13 cellular contexts compared by ENCODE assay signal in the genomic region with DNA sequence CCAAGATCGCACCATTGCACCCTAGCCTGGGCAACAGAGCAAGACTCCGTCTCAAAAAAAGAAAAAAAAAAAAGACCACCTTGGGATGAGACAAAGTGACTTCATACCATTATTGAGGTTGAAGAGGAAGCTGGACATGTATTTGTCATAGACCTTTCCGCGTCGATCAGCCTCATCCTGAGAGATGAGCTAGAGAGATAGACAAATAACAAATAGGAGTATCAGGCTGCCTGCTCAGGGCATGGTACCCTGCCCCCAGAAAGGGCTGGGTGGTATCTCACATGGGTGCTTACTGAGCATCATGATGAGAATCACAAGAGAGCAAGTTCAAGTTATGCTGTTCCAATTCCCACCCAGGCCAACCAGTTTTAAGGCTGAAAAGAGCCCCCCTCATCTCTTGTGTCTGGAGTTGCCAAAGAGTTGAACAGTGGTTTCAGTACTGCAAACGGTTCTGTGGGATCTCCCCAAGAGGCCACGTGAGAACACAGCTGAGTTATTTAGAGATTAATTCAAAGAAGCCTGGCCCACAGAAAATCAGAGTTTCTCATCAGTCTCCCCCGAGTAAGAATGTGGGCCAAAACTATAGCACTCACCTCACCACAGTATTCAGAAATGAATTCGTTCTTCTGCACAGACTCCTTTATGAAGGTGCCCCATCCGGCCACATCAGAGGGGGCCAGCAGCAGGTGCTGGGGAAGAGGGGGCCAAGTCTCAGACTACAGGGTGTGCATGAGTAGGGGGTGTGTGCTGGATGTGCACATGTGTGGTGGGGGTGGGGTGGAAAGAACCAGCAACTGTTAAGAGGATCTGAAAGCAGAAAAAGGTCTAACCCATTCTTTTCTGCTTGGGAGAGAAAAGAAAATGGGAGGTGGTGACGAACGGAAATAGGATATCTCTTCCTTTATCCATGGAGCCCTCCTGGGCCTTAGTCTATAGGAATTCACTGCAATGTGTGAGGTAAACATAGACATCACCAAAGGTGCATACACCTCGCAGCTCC. TPM values are rescaled to one million over a fixed set of nuclear protein-coding genes. Genes with fewer than 3 reads are reported as not detected.
A peak's percentile ranks its signal among the peaks of the same experiment; 100 is the strongest.
DNase-seq lines count a peak whose midpoint lies in the region; ATAC-seq and TF ChIP-seq lines count a peak whose summit lies in the region.
"Had no signal": no experiment of that assay in that cellular context is flagged by ENCODE, and none has a peak within 500 bp of the region (broad histone marks: within the 10 kb centered on the region; RNA-seq: fewer than 3 reads in every experiment).

No MANE protein-coding gene starts in this region.

- no peak for TF ChIP-seq CTCF in type B pancreatic cell (conservative IDR thresholded peaks at IDR 0.05)

- H3K4me1 ChIP-seq in CD8-positive, alpha-beta memory T cell (ENCODE audit: insufficient read depth, low read length), result peaks cover 24% of the 10 kb centered on the region

- H3K36me3 Mint-ChIP-seq in activated naive CD4-positive, alpha-beta T cell treated with anti-CD3 and anti-CD28 coated beads, Interleukin-2, amount 50 U/mL, for 72 hours, result peaks cover 34 to 35% of the 10 kb centered on the region in 2 donors
- peaks cover 57% of the 10 kb centered on the region for H3K36me3 Mint-ChIP-seq in activated naive CD4-positive, alpha-beta T cell treated with anti-CD3 and anti-CD28 coated beads, Interleukin-2, amount 10 ng/mL, durations not matched to agents 7 days and 5 days
- H3K36me3 Mint-ChIP-seq in stimulated activated memory B cell treated with anti-CD40 and anti-IgM and Interleukin-4, amounts not matched to agents 10 μg/mL and 1 μg/mL and 100 μg/mL, for 72 hours, result peaks cover 74% of the 10 kb centered on the region
- H3K36me3 Mint-ChIP-seq in CD8-positive, alpha-beta memory T cell, result peaks cover 31 to 95% (median 46%) of the 10 kb centered on the region in 3 donors
- peaks cover 18% of the 10 kb centered on the region for H3K36me3 Mint-ChIP-seq in type B pancreatic cell

- no peaks in the 10 kb centered on the region for H3K27me3 ChIP-seq in CD8-positive, alpha-beta memory T cell (ENCODE audit: insufficient read depth, low read length, poor library complexity, severe bottlenecking)

- CTCF ChIA-PET in activated naive CD4-positive, alpha-beta T cell treated with anti-CD3 and anti-CD28 coated beads, Interleukin-2, amount 10 ng/mL, durations not matched to agents 7 days and 5 days (lab: Charles Lee), result interaction anchor here (1.0 kb wide), 1 partner anchor 13 kb away, joined by 3 read pairs; no protein-coding TSS in a partner anchor
- CTCF ChIA-PET in CD8-positive, alpha-beta memory T cell (lab: Charles Lee), result interaction anchor here (0.6 kb wide), 1 partner anchor 58 kb away, joined by 3 read pairs; no protein-coding TSS in a partner anchor

- H3K9me3 Mint-ChIP-seq in activated naive CD4-positive, alpha-beta T cell treated with anti-CD3 and anti-CD28 coated beads, Interleukin-2, amount 50 U/mL, for 72 hours, result no peaks in the 10 kb centered on the region
- no peaks in the 10 kb centered on the region for H3K9me3 Mint-ChIP-seq in activated naive CD4-positive, alpha-beta T cell treated with anti-CD3 and anti-CD28 coated beads, Interleukin-2, amount 10 ng/mL, durations not matched to agents 7 days and 5 days
- no peaks in the 10 kb centered on the region for H3K9me3 Mint-ChIP-seq in stimulated activated memory B cell treated with anti-CD40 and anti-IgM and Interleukin-4, amounts not matched to agents 10 μg/mL and 1 μg/mL and 100 μg/mL, for 72 hours
- no peaks in the 10 kb centered on the region for H3K9me3 Mint-ChIP-seq in CD8-positive, alpha-beta memory T cell
- no peaks in the 10 kb centered on the region for H3K9me3 Mint-ChIP-seq in type B pancreatic cell

- H3K36me3 ChIP-seq in CD8-positive, alpha-beta memory T cell (ENCODE audit: insufficient read depth, low read length), result peaks cover 57% of the 10 kb centered on the region

- ATAC-seq in activated naive CD4-positive, alpha-beta T cell treated with anti-CD3 and anti-CD28 coated beads, Interleukin-2, amount 50 U/mL, for 72 hours, result peak; percentile 93 to 96
- ATAC-seq in GM21786 (IDR thresholded peaks at IDR 0.05; ENCODE audit: unreplicated experiment), result peak; percentile 83
- peak; percentile 46 for ATAC-seq in HG03558 (IDR thresholded peaks at IDR 0.05; ENCODE audit: extremely low read depth, unreplicated experiment)
- peak; percentile 95 for ATAC-seq in stimulated activated memory B cell treated with anti-CD40 and anti-IgM and Interleukin-4, amounts not matched to agents 10 μg/mL and 1 μg/mL and 100 μg/mL, for 72 hours

- peak in 1 of 2 donors; percentile 71 for DNase-seq in activated naive CD4-positive, alpha-beta T cell treated with anti-CD3 and anti-CD28 coated beads, Interleukin-2, amount 50 U/mL, for 72 hours (ENCODE audit: low spot score in 2 of 2)
- DNase-seq in activated naive CD4-positive, alpha-beta T cell treated with anti-CD3 and anti-CD28 coated beads, Interleukin-2, amount 10 ng/mL, durations not matched to agents 7 days and 5 days, result no peak
- DNase-seq in NCI-H146 (lab: John Stamatoyannopoulos, UW) (no peak), type B pancreatic cell (ENCODE audit: extremely low spot score, unreplicated experiment) (no peak)
- no peak for DNase-seq in CD8-positive, alpha-beta memory T cell
- DNase-seq: central memory CD4-positive, alpha-beta T cell; HCEC 1CT; NCI-H2171; T1000 had no signal

- H3K27ac ChIP-seq in CD8-positive, alpha-beta memory T cell (ENCODE audit: low read depth, low read length), result no peak overlapping the region
- H3K27ac ChIP-seq: C4-2B had no signal

- POLR2A ChIA-PET in CD8-positive, alpha-beta memory T cell (lab: Charles Lee), result no interaction called here

- peaks cover 28% of the 10 kb centered on the region for H3K4me1 Mint-ChIP-seq in activated naive CD4-positive, alpha-beta T cell treated with anti-CD3 and anti-CD28 coated beads, Interleukin-2, amount 10 ng/mL, durations not matched to agents 7 days and 5 days
- H3K4me1 Mint-ChIP-seq in stimulated activated memory B cell treated with anti-CD40 and anti-IgM and Interleukin-4, amounts not matched to agents 10 μg/mL and 1 μg/mL and 100 μg/mL, for 72 hours, result peaks cover 67% of the 10 kb centered on the region
- peaks cover 10 to 49% (median 16%) of the 10 kb centered on the region in 3 donors for H3K4me1 Mint-ChIP-seq in CD8-positive, alpha-beta memory T cell
- H3K4me1 Mint-ChIP-seq in type B pancreatic cell (ENCODE audit: unreplicated experiment), result no peaks in the 10 kb centered on the region

- H3K4me3 ChIP-seq in CD8-positive, alpha-beta memory T cell (ENCODE audit: low read length), result no peak overlapping the region

- no peak overlapping the region for H3K4me3 Mint-ChIP-seq in activated naive CD4-positive, alpha-beta T cell treated with anti-CD3 and anti-CD28 coated beads, Interleukin-2, amount 10 ng/mL, durations not matched to agents 7 days and 5 days
- H3K4me3 Mint-ChIP-seq in stimulated activated memory B cell treated with anti-CD40 and anti-IgM and Interleukin-4, amounts not matched to agents 10 μg/mL and 1 μg/mL and 100 μg/mL, for 72 hours, result peak overlapping the region; percentile 36
- peak overlapping the region in 1 of 7 donors; percentile 37 for H3K4me3 Mint-ChIP-seq in CD8-positive, alpha-beta memory T cell
- H3K4me3 Mint-ChIP-seq in type B pancreatic cell, result no peak overlapping the region

- H3K27me3 Mint-ChIP-seq in activated naive CD4-positive, alpha-beta T cell treated with anti-CD3 and anti-CD28 coated beads, Interleukin-2, amount 10 ng/mL, durations not matched to agents 7 days and 5 days, result no peaks in the 10 kb centered on the region
- H3K27me3 Mint-ChIP-seq in stimulated activated memory B cell treated with anti-CD40 and anti-IgM and Interleukin-4, amounts not matched to agents 10 μg/mL and 1 μg/mL and 100 μg/mL, for 72 hours, result no peaks in the 10 kb centered on the region
- H3K27me3 Mint-ChIP-seq in CD8-positive, alpha-beta memory T cell, result no peaks in the 10 kb centered on the region
- H3K27me3 Mint-ChIP-seq in type B pancreatic cell, result no peaks in the 10 kb centered on the region

- no peaks in the 10 kb centered on the region for H3K9me3 ChIP-seq in CD8-positive, alpha-beta memory T cell (ENCODE audit: low read length)

- H3K27ac Mint-ChIP-seq in activated naive CD4-positive, alpha-beta T cell treated with anti-CD3 and anti-CD28 coated beads, Interleukin-2, amount 50 U/mL, for 72 hours, result no peak overlapping the region
- no peak overlapping the region for H3K27ac Mint-ChIP-seq in activated naive CD4-positive, alpha-beta T cell treated with anti-CD3 and anti-CD28 coated beads, Interleukin-2, amount 10 ng/mL, durations not matched to agents 7 days and 5 days
- peak overlapping the region; percentile 79 for H3K27ac Mint-ChIP-seq in stimulated activated memory B cell treated with anti-CD40 and anti-IgM and Interleukin-4, amounts not matched to agents 10 μg/mL and 1 μg/mL and 100 μg/mL, for 72 hours
- H3K27ac Mint-ChIP-seq in CD8-positive, alpha-beta memory T cell, result peak overlapping the region in 1 of 8 donors; percentile 3
- H3K27ac Mint-ChIP-seq in type B pancreatic cell, result no peak overlapping the region

RNA-seq across cellular contexts. Expression of gene CNTNAP1, which starts 22.5 kb away (rescaled TPM):
- total RNA-seq in activated naive CD4-positive, alpha-beta T cell treated with anti-CD3 and anti-CD28 coated beads, Interleukin-2, amount 50 U/mL, for 72 hours, result 1 to 10 TPM in 1 of 2 donors, under 1 TPM in 1; 0.43 to 4.4 TPM
- total RNA-seq in CD8-positive, alpha-beta memory T cell, result 1 to 10 TPM; 1.2 to 1.7 TPM
- polyA plus RNA-seq in CD8-positive, alpha-beta memory T cell, result 1.1 TPM
- total RNA-seq in type B pancreatic cell (ENCODE audit: low replicate concordance), result 1.00 and 17.8 TPM in 2 replicates

RNA-seq across cellular contexts. Expression of gene CCR10, which starts 23.2 kb away (rescaled TPM):
- 1 to 10 TPM in 1 of 2 donors, under 1 TPM in 1; 0.78 to 1.0 TPM for total RNA-seq in activated naive CD4-positive, alpha-beta T cell treated with anti-CD3 and anti-CD28 coated beads, Interleukin-2, amount 50 U/mL, for 72 hours
- under 1 TPM; 0.18 to 0.20 TPM for total RNA-seq in CD8-positive, alpha-beta memory T cell
- polyA plus RNA-seq in CD8-positive, alpha-beta memory T cell, result 1.9 TPM
- total RNA-seq in type B pancreatic cell (ENCODE audit: low replicate concordance), result 1.2 TPM in 1 of 2 replicates, not detected in the other

RNA-seq across cellular contexts. Expression of gene PLEKHH3, which starts 28.0 kb away (rescaled TPM):
- 1 to 10 TPM; 1.2 to 2.9 TPM for total RNA-seq in activated naive CD4-positive, alpha-beta T cell treated with anti-CD3 and anti-CD28 coated beads, Interleukin-2, amount 50 U/mL, for 72 hours
- under 1 TPM; 0.38 to 0.70 TPM for total RNA-seq in CD8-positive, alpha-beta memory T cell
- polyA plus RNA-seq in CD8-positive, alpha-beta memory T cell, result not detected
- total RNA-seq in type B pancreatic cell (ENCODE audit: low replicate concordance), result 29.1 and 60.5 TPM in 2 replicates

RNA-seq across cellular contexts. Expression of gene EZH1, which starts 40.0 kb away (rescaled TPM):
- total RNA-seq in activated naive CD4-positive, alpha-beta T cell treated with anti-CD3 and anti-CD28 coated beads, Interleukin-2, amount 50 U/mL, for 72 hours, result 10 to 100 TPM; 34.2 to 56.9 TPM
- 10 to 100 TPM; 40.8 to 42.6 TPM for total RNA-seq in CD8-positive, alpha-beta memory T cell
- polyA plus RNA-seq in CD8-positive, alpha-beta memory T cell, result 37.2 TPM
- total RNA-seq in type B pancreatic cell (ENCODE audit: low replicate concordance), result 30.6 and 37.6 TPM in 2 replicates

RNA-seq across cellular contexts. Expression of gene TUBG2, which starts 45.7 kb away (rescaled TPM):
- total RNA-seq in activated naive CD4-positive, alpha-beta T cell treated with anti-CD3 and anti-CD28 coated beads, Interleukin-2, amount 50 U/mL, for 72 hours, result 10 to 100 TPM; 12.7 to 23.3 TPM
- 10 to 100 TPM; 10.6 to 11.6 TPM for total RNA-seq in CD8-positive, alpha-beta memory T cell
- 3.4 TPM for polyA plus RNA-seq in CD8-positive, alpha-beta memory T cell
- 18.0 and 24.4 TPM in 2 replicates for total RNA-seq in type B pancreatic cell (ENCODE audit: low replicate concordance)
